29 cellular contexts compared by ENCODE assay signal in the genomic region with DNA sequence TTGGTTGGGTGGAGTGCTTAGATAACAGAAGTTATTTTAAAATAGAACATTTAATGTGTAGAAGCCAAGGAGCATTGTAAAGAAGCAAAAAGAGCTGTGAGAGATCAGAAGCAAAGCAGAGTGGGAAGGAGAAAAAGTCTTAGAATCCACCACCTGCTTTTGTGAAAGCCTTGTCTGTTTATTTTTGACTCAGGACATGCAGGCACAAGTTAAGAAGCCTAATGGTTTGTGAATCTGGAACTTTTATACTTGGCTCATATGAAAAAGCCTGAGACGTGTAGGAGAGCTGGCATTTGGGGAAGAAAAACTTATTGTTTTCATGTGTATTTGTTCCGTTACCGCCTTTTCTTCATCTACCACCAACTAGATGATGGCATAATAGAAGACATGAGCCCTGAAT. TPM values are rescaled to one million over a fixed set of nuclear protein-coding genes. Genes with fewer than 3 reads are reported as not detected.
"Had no signal": no experiment of that assay in that cellular context is flagged by ENCODE, and none has a peak within 500 bp of the region (broad histone marks: within the 10 kb centered on the region; RNA-seq: fewer than 3 reads in every experiment).

No MANE protein-coding gene starts in this region.

- H3K36me3 ChIP-seq: thyroid gland, vagina had no signal

- H3K4me3 ChIP-seq: spleen, thyroid gland, upper lobe of left lung, vagina had no signal

- H3K27me3 ChIP-seq: brain microvascular endothelial cell, spleen, thyroid gland, upper lobe of left lung, vagina had no signal

- H3K4me3 Mint-ChIP-seq: activated B cell treated with CpG ODN at 0.5 μM for 24 hours; activated CD8-positive, alpha-beta T cell treated with anti-CD3 and anti-CD28 coated beads for 36 hours; activated T-cell treated with anti-CD3 and anti-CD28 coated beads, Interleukin-2, amount 50 U/mL, for 4 hours; activated T-helper 17 cell treated with anti-CD3 and anti-CD28 coated beads, Interleukin-2, amount 50 U/mL, for 72 hours; central memory CD8-positive, alpha-beta T cell; dendritic cell treated with granulocyte-macrophage colony-stimulating factor and Interleukin-4, amounts not matched to agents 40 ng/mL and 50 ng/mL, for 4 days; endodermal cell; mesothelial cell of epicardium; naive thymus-derived CD8-positive, alpha-beta T cell; neural crest cell; stimulated activated effector memory CD8-positive, alpha-beta T cell treated with anti-CD3 and anti-CD28 coated beads, Interleukin-12 subunit alpha, Interleukin-12 subunit beta, amount 100 ng/mL, for 72 hours; stimulated activated naive CD8-positive, alpha-beta T cell treated with anti-CD3 and anti-CD28 coated beads, Interleukin-15, amount 100 ng/mL, for 72 hours; T-helper 17 cell had no signal

- H3K79me2 ChIP-seq: parathyroid adenoma had no signal

- H3K9ac ChIP-seq: parathyroid adenoma had no signal

- DNase-seq: activated B cell treated with CpG ODN at 0.5 μM for 24 hours; activated CD4-positive, alpha-beta T cell treated with anti-CD3 and anti-CD28 coated beads, Interleukin-2, amount 50 U/mL, for 1 hour; activated CD8-positive, alpha-beta T cell treated with anti-CD3 and anti-CD28 coated beads for 36 hours; activated gamma-delta T cell treated with Interleukin-2 at 50 U/mL for 16 hours; activated naive CD4-positive, alpha-beta T cell treated with anti-CD3 and anti-CD28 coated beads, Interleukin-2, amount 50 U/mL, for 16 hours; activated T-cell treated with anti-CD3 and anti-CD28 coated beads, Interleukin-2, amount 50 U/mL, for 4 hours; amniotic stem cell; brain microvascular endothelial cell; endodermal cell; glutamatergic neuron; left ventricle myocardium superior; naive thymus-derived CD8-positive, alpha-beta T cell; nucleus accumbens; right cardiac atrium; spleen; stimulated activated CD4-positive, alpha-beta T cell treated with anti-CD3 and anti-CD28 coated beads, Interleukin-4, amount 100 ng/mL, for 24 hours; stimulated activated naive CD8-positive, alpha-beta T cell treated with anti-CD3 and anti-CD28 coated beads, Interleukin-15, amount 100 ng/mL, for 72 hours; T-helper 17 cell; T1000; thyroid gland; upper lobe of left lung had no signal

- H3K9me3 Mint-ChIP-seq: activated B cell treated with CpG ODN at 0.5 μM for 24 hours; activated CD8-positive, alpha-beta T cell treated with anti-CD3 and anti-CD28 coated beads for 36 hours; activated T-cell treated with anti-CD3 and anti-CD28 coated beads, Interleukin-2, amount 50 U/mL, for 4 hours; activated T-helper 17 cell treated with anti-CD3 and anti-CD28 coated beads, Interleukin-2, amount 50 U/mL, for 72 hours; central memory CD8-positive, alpha-beta T cell; dendritic cell treated with granulocyte-macrophage colony-stimulating factor and Interleukin-4, amounts not matched to agents 40 ng/mL and 50 ng/mL, for 4 days; endodermal cell; mesothelial cell of epicardium; naive thymus-derived CD8-positive, alpha-beta T cell; neural crest cell; stimulated activated effector memory CD8-positive, alpha-beta T cell treated with anti-CD3 and anti-CD28 coated beads, Interleukin-12 subunit alpha, Interleukin-12 subunit beta, amount 100 ng/mL, for 72 hours; stimulated activated naive CD8-positive, alpha-beta T cell treated with anti-CD3 and anti-CD28 coated beads, Interleukin-15, amount 100 ng/mL, for 72 hours had no signal

- H3K27ac Mint-ChIP-seq: activated B cell treated with CpG ODN at 0.5 μM for 24 hours; activated CD8-positive, alpha-beta T cell treated with anti-CD3 and anti-CD28 coated beads for 36 hours; activated T-helper 17 cell treated with anti-CD3 and anti-CD28 coated beads, Interleukin-2, amount 50 U/mL, for 72 hours; dendritic cell treated with granulocyte-macrophage colony-stimulating factor and Interleukin-4, amounts not matched to agents 40 ng/mL and 50 ng/mL, for 4 days; endodermal cell; mesothelial cell of epicardium; naive thymus-derived CD8-positive, alpha-beta T cell; stimulated activated effector memory CD8-positive, alpha-beta T cell treated with anti-CD3 and anti-CD28 coated beads, Interleukin-12 subunit alpha, Interleukin-12 subunit beta, amount 100 ng/mL, for 72 hours; stimulated activated naive CD8-positive, alpha-beta T cell treated with anti-CD3 and anti-CD28 coated beads, Interleukin-15, amount 100 ng/mL, for 72 hours; T-helper 17 cell had no signal

- H3K27ac ChIP-seq: brain microvascular endothelial cell, parathyroid adenoma, spleen, thyroid gland, vagina had no signal

- H3K27me3 Mint-ChIP-seq: activated CD8-positive, alpha-beta T cell treated with anti-CD3 and anti-CD28 coated beads for 36 hours; activated T-helper 17 cell treated with anti-CD3 and anti-CD28 coated beads, Interleukin-2, amount 50 U/mL, for 72 hours; central memory CD8-positive, alpha-beta T cell; dendritic cell treated with granulocyte-macrophage colony-stimulating factor and Interleukin-4, amounts not matched to agents 40 ng/mL and 50 ng/mL, for 4 days; naive thymus-derived CD8-positive, alpha-beta T cell; stimulated activated naive CD8-positive, alpha-beta T cell treated with anti-CD3 and anti-CD28 coated beads, Interleukin-15, amount 100 ng/mL, for 72 hours; T-helper 17 cell had no signal

- H3K36me3 Mint-ChIP-seq: mesothelial cell of epicardium had no signal

- H2AFZ ChIP-seq: parathyroid adenoma had no signal

- H3K9me3 ChIP-seq: spleen, thyroid gland, upper lobe of left lung, vagina had no signal

- H3K4me1 ChIP-seq: parathyroid adenoma, thyroid gland, vagina had no signal

- H3K4me1 Mint-ChIP-seq: endodermal cell, neural crest cell had no signal

RNA-seq across cellular contexts. Expression of a gene that starts 38.5 kb away (rescaled TPM):
- total RNA-seq: naive thymus-derived CD8-positive, alpha-beta T cell had no signal
